18 cellular contexts compared by ENCODE assay signal in genomic region chr20:25032065-25032477, GRCh38. TPM values are rescaled to one million over a fixed set of nuclear protein-coding genes. Genes with fewer than 3 reads are reported as not detected.
DNase-seq lines count a peak whose midpoint lies in the region; ATAC-seq, FAIRE-seq and TF ChIP-seq lines count a peak whose summit lies in the region.
"Had no signal": no experiment of that assay in that cellular context is flagged by ENCODE, and none has a peak within 500 bp of the region (broad histone marks: within the 10 kb centered on the region; RNA-seq: fewer than 3 reads in every experiment).

No MANE protein-coding gene starts in this region.

- no peak for FAIRE-seq in A549 (lab: Jason Lieb, UNC)
- FAIRE-seq: D721Med, endometrium had no signal

- no peak for TF ChIP-seq EP300 in A549 (IDR thresholded peaks at IDR 0.05)

- H2AK5ac ChIP-seq in trophoblast cell (ENCODE audit: low read length) = no peak overlapping the region

- H3K4ac ChIP-seq in trophoblast cell (ENCODE audit: low read depth, low read length) = no peak overlapping the region

- H3K79me2 ChIP-seq in trophoblast cell (ENCODE audit: control insufficient read depth, insufficient read depth, low read length, poor library complexity) = no peaks in the 10 kb centered on the region

- H3K27me3 ChIP-seq in right atrium auricular region (no peaks in the 10 kb centered on the region), trophoblast cell (ENCODE audit: insufficient read depth, low read length) (no peaks in the 10 kb centered on the region)

- no peak for TF ChIP-seq CTCF in A549 (IDR thresholded peaks at IDR 0.05)
- no peak for TF ChIP-seq CTCF in right atrium auricular region (IDR thresholded peaks at IDR 0.05)
- no peak for TF ChIP-seq CTCF in foreskin fibroblast (IDR thresholded peaks at IDR 0.05; ENCODE audit: low read depth, low read length)

- H2BK5ac ChIP-seq in trophoblast cell (ENCODE audit: low read depth, low read length, poor library complexity) = no peak overlapping the region

- H2BK12ac ChIP-seq in trophoblast cell (ENCODE audit: low read length) = no peak overlapping the region

- TF ChIP-seq POLR2A in A549 (IDR thresholded peaks at IDR 0.05; ENCODE audit: low read length) = no peak

- no peak overlapping the region for H4K8ac ChIP-seq in trophoblast cell (ENCODE audit: low read depth, low read length)

- H3K23ac ChIP-seq in trophoblast cell (ENCODE audit: low read length) = no peak overlapping the region

- H3K27ac ChIP-seq in A549 (no peak overlapping the region), right atrium auricular region (peak overlapping the region; percentile 68 to 71), trophoblast cell (ENCODE audit: low read depth, low read length) (no peak overlapping the region)

- DNase-seq in A549 (ENCODE audit: low read depth in 1 of 2, low spot score in 1 of 2) = no peak
- DNase-seq in astrocyte of the hippocampus (ENCODE audit: low read depth, low spot score) = peak; percentile 7
- DNase-seq in right atrium auricular region (ENCODE audit: low spot score) = no peak
- DNase-seq in trophoblast cell = no peak
- no peak for DNase-seq in foreskin fibroblast
- no peak for DNase-seq in NCI-H1930 (lab: John Stamatoyannopoulos, UW)
- no peak for DNase-seq in NCI-H446 treated with DMSO at 0.1 percent for 48 hours (lab: John Stamatoyannopoulos, UW)
- DNase-seq: activated CD4-positive, alpha-beta T cell treated with anti-CD3 and anti-CD28 coated beads for 36 hours; activated T-cell treated with anti-CD3 and anti-CD28 coated beads, Interleukin-2, amount 50 U/mL, for 24 hours; NCI-H2107; T-cell had no signal

- no peak overlapping the region for H3K18ac ChIP-seq in trophoblast cell (ENCODE audit: low read length)

- no peak for TF ChIP-seq RAD21 in A549 (conservative IDR thresholded peaks at IDR 0.05 in 1 of 2, IDR thresholded peaks at IDR 0.05 in 1 of 2)

- no peaks in the 10 kb centered on the region for H3K4me1 ChIP-seq in A549
- H3K4me1 ChIP-seq in right atrium auricular region = peaks cover 0 to 56% of the 10 kb centered on the region in 2 donors
- H3K4me1 ChIP-seq in trophoblast cell (ENCODE audit: control insufficient read depth in 1 of 2, insufficient read depth in 2 of 2, low read length in 2 of 2) = no peaks in the 10 kb centered on the region

- no peak overlapping the region for H3K9ac ChIP-seq in trophoblast cell (ENCODE audit: low read length)

- H4K12ac ChIP-seq in trophoblast cell (ENCODE audit: low read depth, low read length) = no peak overlapping the region

- no peaks in the 10 kb centered on the region for H3K79me1 ChIP-seq in trophoblast cell (ENCODE audit: low read length)

- WGBS in A549 (ENCODE audit: missing lambda C conversion rate) = 92% methylated on average over 16 of the region's 16 CpGs
- WGBS in trophoblast cell (ENCODE audit: extremely low coverage, insufficient coverage, insufficient read length) = no CpG with 5 or more reads among the region's 16 CpGs

- ATAC-seq in A549 (peak in 1 of 2 experiments; percentile 56; a peak in 2 of 6 replicates), GM21737 (IDR thresholded peaks at IDR 0.05; ENCODE audit: unreplicated experiment) (no peak)
- ATAC-seq: activated CD4-positive, alpha-beta T cell treated with anti-CD3 and anti-CD28 coated beads for 36 hours; T-cell had no signal

- H3K14ac ChIP-seq in trophoblast cell (ENCODE audit: low read length) = no peak overlapping the region

- H4K91ac ChIP-seq in trophoblast cell (ENCODE audit: low read depth, low read length) = no peak overlapping the region

- H2AFZ ChIP-seq in trophoblast cell (ENCODE audit: insufficient read depth, low read length, poor library complexity) = no peak overlapping the region

- H3K4me3 ChIP-seq in A549 (no peak overlapping the region), right atrium auricular region (no peak overlapping the region), trophoblast cell (ENCODE audit: low read depth, low read length) (peak overlapping the region; percentile 45), foreskin fibroblast (ENCODE audit: low read depth in 1 of 2, low read length in 2 of 2) (no peak overlapping the region)
- H3K4me3 ChIP-seq: skin epidermis had no signal

- H3K9me3 ChIP-seq in A549 (no peaks in the 10 kb centered on the region), right atrium auricular region (no peaks in the 10 kb centered on the region), trophoblast cell (ENCODE audit: insufficient read depth, low read depth, low read length) (peaks cover 6% of the 10 kb centered on the region)

- peaks cover 11% of the 10 kb centered on the region for H3K36me3 ChIP-seq in right atrium auricular region
- H3K36me3 ChIP-seq in trophoblast cell (ENCODE audit: control insufficient read depth in 1 of 2, insufficient read depth in 2 of 2, low read length in 2 of 2) = no peaks in the 10 kb centered on the region

- CTCF ChIA-PET in A549 (lab: Yijun Ruan, JAX) = interaction anchor here (0.7 to 1.5 kb wide), 5 partner anchors 9 to 384 kb away, joined by 3 to 4 read pairs (median 3); no protein-coding TSS in a partner anchor

- no peak overlapping the region for H2BK120ac ChIP-seq in trophoblast cell (ENCODE audit: insufficient read depth, low read length, poor library complexity)

- H3K4me2 ChIP-seq in A549 (no peak overlapping the region), trophoblast cell (ENCODE audit: low read length) (no peak overlapping the region)

- POLR2A ChIA-PET in A549 (lab: Yijun Ruan, JAX) = no interaction called here

TF ChIP-seq in A549, 52 proteins besides CTCF, POLR2A, EP300 and RAD21:
- TF ChIP-seq TFCP2L1 (CRISPR knock-in tag; IDR thresholded peaks at IDR 0.05) (no peak), ATOH8 (CRISPR knock-in tag; IDR thresholded peaks at IDR 0.05; ENCODE audit: low read depth) (no peak), USF2 (IDR thresholded peaks at IDR 0.05) (peak; percentile 57)

RNA-seq across cellular contexts. Expression of gene ACSS1, which starts 25.9 kb away (rescaled TPM):
- polyA plus RNA-seq in A549 (2011; rRNA removed) (7.2 and 8.5 TPM in 2 replicates), A549 (2017; fragmentation: RNase III; extraction: RNeasy Plus Mini Kit Qiagen cat#74134 plus additional on column Dnase treatment) (7.6 to 8.1 TPM (median 7.6 TPM) in 3 replicates)
- 9.8 and 12.0 TPM in 2 replicates for polyA plus RNA-seq in A549 (2012; cell fraction: cytosol; rRNA removed)
- polyA plus RNA-seq in A549 (2012; cell fraction: nucleus; rRNA removed) = 23.9 and 27.6 TPM in 2 replicates
- 14.7 TPM in 2 replicates for polyA minus RNA-seq in A549 (2011; rRNA and poly(A)+ RNA removed)
- total RNA-seq in right atrium auricular region = 10 to 100 TPM; 25.6 to 26.4 TPM
- polyA plus RNA-seq in trophoblast cell (2013) = 0.05 and 0.10 TPM in 2 replicates

RNA-seq across cellular contexts. Expression of gene APMAP, which starts 39.5 kb away (rescaled TPM):
- polyA plus RNA-seq in A549 (2011; rRNA removed) = 113 and 118 TPM in 2 replicates
- 83.8 and 86.7 TPM in 2 replicates for polyA plus RNA-seq in A549 (2012; cell fraction: cytosol; rRNA removed)
- polyA plus RNA-seq in A549 (2012; cell fraction: nucleus; rRNA removed) = 100 and 130 TPM in 2 replicates
- 137 to 141 TPM (median 139 TPM) in 3 replicates for polyA plus RNA-seq in A549 (2017; fragmentation: RNase III; extraction: RNeasy Plus Mini Kit Qiagen cat#74134 plus additional on column Dnase treatment)
- 42.3 and 45.4 TPM in 2 replicates for polyA minus RNA-seq in A549 (2011; rRNA and poly(A)+ RNA removed)
- 10 to 100 TPM; 30.3 to 30.5 TPM for total RNA-seq in right atrium auricular region
- 60.5 and 62.0 TPM in 2 replicates for polyA plus RNA-seq in trophoblast cell (2013)

RNA-seq across cellular contexts. Expression of gene VSX1, which starts 49.9 kb away (rescaled TPM):
- polyA plus RNA-seq in A549 (2011; rRNA removed) = 2.9 and 3.6 TPM in 2 replicates
- polyA plus RNA-seq in A549 (2012; cell fraction: cytosol; rRNA removed) = 0.65 TPM in 2 replicates
- 0.51 and 0.58 TPM in 2 replicates for polyA plus RNA-seq in A549 (2012; cell fraction: nucleus; rRNA removed)
- 0.52 to 1.2 TPM (median 0.77 TPM) in 3 replicates for polyA plus RNA-seq in A549 (2017; fragmentation: RNase III; extraction: RNeasy Plus Mini Kit Qiagen cat#74134 plus additional on column Dnase treatment)
- 1.8 and 2.4 TPM in 2 replicates for polyA minus RNA-seq in A549 (2011; rRNA and poly(A)+ RNA removed)
- total RNA-seq in right atrium auricular region = not detected
- not detected in 2 replicates for polyA plus RNA-seq in trophoblast cell (2013)
- total RNA-seq: activated CD4-positive, alpha-beta T cell treated with anti-CD3 and anti-CD28 coated beads for 36 hours; aorta; mononuclear cell; T-cell; urinary bladder had no signal
- polyA plus RNA-seq: aorta had no signal

Comparison
In these comparisons a context has a peak if more than half of its experiments do, and no peak if none do; other contexts are left out.
1. H3K27ac ChIP-seq: peak in right atrium auricular region (2 of 2); none in A549 (0 of 2) and trophoblast cell (single experiment).